Comparison of ENCODE assay signal across 8 cellular contexts in the genomic region with DNA sequence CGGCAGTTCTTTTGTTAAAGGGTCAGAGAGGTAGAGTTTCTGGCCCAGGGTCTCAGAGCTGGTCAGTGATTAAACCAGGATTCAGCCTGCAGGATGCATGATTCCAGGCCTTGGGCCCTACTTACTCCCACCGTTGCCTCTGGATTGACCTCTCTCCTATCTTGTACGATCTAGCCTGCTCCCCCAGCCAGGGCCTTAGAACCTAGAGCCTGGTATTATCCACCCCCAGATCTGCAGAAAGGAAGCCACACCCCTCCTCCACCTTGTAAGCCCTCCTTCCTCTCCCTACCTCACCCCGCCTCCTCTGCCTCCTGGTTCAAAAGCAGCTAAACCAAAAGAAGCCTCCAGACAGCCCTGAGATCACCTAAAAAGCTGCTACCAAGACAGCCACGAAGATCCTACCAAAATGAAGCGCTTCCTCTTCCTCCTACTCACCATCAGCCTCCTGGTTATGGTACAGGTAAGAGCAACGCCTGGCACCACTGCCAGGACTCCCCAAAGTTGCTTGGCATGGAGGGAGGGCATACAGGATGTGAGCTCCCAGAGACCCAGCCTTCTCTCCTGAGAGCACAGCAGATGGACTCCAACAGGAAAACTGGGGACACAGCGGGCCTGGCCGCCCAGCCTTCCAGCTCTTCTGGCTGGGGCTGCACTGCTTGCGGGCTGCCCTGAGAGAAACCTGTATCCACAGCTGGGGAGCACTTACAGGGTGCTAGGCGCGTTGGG. TPM values are rescaled to one million over a fixed set of nuclear protein-coding genes. Genes with fewer than 3 reads are reported as not detected.
A peak's percentile ranks its signal among the peaks of the same experiment; 100 is the strongest.
DNase-seq lines count a peak whose midpoint lies in the region; ATAC-seq and TF ChIP-seq lines count a peak whose summit lies in the region.

A gene with protein sequence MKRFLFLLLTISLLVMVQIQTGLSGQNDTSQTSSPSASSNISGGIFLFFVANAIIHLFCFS (plus strand): TSS at position 347 of the 726 bp plus-strand sequence. CDS start 60 bp downstream, at position 407.

- TF ChIP-seq CTCF in Caco-2 (IDR thresholded peaks at IDR 0.05; ENCODE audit: insufficient read depth in 1 of 2, low read depth in 1 of 2, low read length in 1 of 2, severe bottlenecking in 1 of 2, unreplicated experiment in 1 of 2), result no peak

- H3K27me3 ChIP-seq in CD8-positive, alpha-beta memory T cell (ENCODE audit: insufficient read depth, low read length, poor library complexity, severe bottlenecking), result no peaks in the 10 kb centered on the region
- no peaks in the 10 kb centered on the region for H3K27me3 ChIP-seq in Caco-2 (replicated peaks; ENCODE audit: control insufficient read depth, insufficient read depth, low read length)

- ATAC-seq in HG02763 (IDR thresholded peaks at IDR 0.05; ENCODE audit: unreplicated experiment) (peak; percentile 36), HG02852 (IDR thresholded peaks at IDR 0.05; ENCODE audit: unreplicated experiment) (no peak)

- intact Hi-C loops in Caco-2 (cut with micrococcal nuclease; ENCODE audit: unreplicated experiment), result no loop called here

- H3K27me3 Mint-ChIP-seq in CD8-positive, alpha-beta memory T cell, result peaks cover 0 to 2% of the 10 kb centered on the region in 2 donors
- H3K27me3 Mint-ChIP-seq in Caco-2 (ENCODE audit: insufficient read depth, unreplicated experiment), result no peaks in the 10 kb centered on the region

- no TSS peak for BruUV-seq in Caco-2 (replicated peaks; lab: Mats Ljungman, UMichigan)

- peak within 1 kb of the TSS; percentile 81 to 99 (median 92) for H3K4me3 Mint-ChIP-seq in CD8-positive, alpha-beta memory T cell
- no peak within 1 kb of the TSS for H3K4me3 Mint-ChIP-seq in Caco-2 (ENCODE audit: unreplicated experiment)

- no peaks in the 10 kb centered on the region for H3K9me3 ChIP-seq in CD8-positive, alpha-beta memory T cell (ENCODE audit: low read length)
- no peaks in the 10 kb centered on the region for H3K9me3 ChIP-seq in Caco-2

- H3K36me3 ChIP-seq in CD8-positive, alpha-beta memory T cell (ENCODE audit: insufficient read depth, low read length), result peaks cover 27% of the 10 kb centered on the region
- H3K36me3 ChIP-seq in Caco-2 (ENCODE audit: control insufficient read depth, insufficient read depth, low read length), result no peaks in the 10 kb centered on the region

- no peaks in the 10 kb centered on the region for H3K9me3 Mint-ChIP-seq in CD8-positive, alpha-beta memory T cell
- H3K9me3 Mint-ChIP-seq in Caco-2 (ENCODE audit: unreplicated experiment), result no peaks in the 10 kb centered on the region

- H3K4me3 ChIP-seq in CD8-positive, alpha-beta memory T cell (ENCODE audit: low read length), result peak within 1 kb of the TSS; percentile 93
- H3K4me3 ChIP-seq in Caco-2 (ENCODE audit: low read depth, low read length), result no peak within 1 kb of the TSS

- H3K36me3 Mint-ChIP-seq in CD8-positive, alpha-beta memory T cell, result peaks cover 8 to 44% (median 15%) of the 10 kb centered on the region in 3 donors
- peaks cover 53% of the 10 kb centered on the region for H3K36me3 Mint-ChIP-seq in Caco-2 (ENCODE audit: insufficient read depth, unreplicated experiment)

- peak within 1 kb of the TSS; percentile 71 for H3K27ac ChIP-seq in CD8-positive, alpha-beta memory T cell (ENCODE audit: low read depth, low read length)

- peak; percentile 45 to 87 (median 67) for DNase-seq in CD8-positive, alpha-beta memory T cell
- peak; percentile 47 for DNase-seq in activated CD4-positive, CD25-positive, alpha-beta regulatory T cell treated with anti-CD3 and anti-CD28 coated beads, Interleukin-2, amount 50 U/mL, for 72 hours
- DNase-seq in germinal center (ENCODE audit: low spot score) (peak; percentile 80), globus pallidus (ENCODE audit: low spot score) (no peak), Caco-2 (no peak)
- peak; percentile 22 to 49 for DNase-seq in stimulated activated CD8-positive, alpha-beta memory T cell treated with anti-CD3 and anti-CD28 coated beads, Interleukin-2, amount 100 ng/mL, for 1 hour (ENCODE audit: low read depth in 2 of 2)

- peak within 1 kb of the TSS; percentile 55 to 96 (median 90) for H3K27ac Mint-ChIP-seq in CD8-positive, alpha-beta memory T cell
- H3K27ac Mint-ChIP-seq in Caco-2 (ENCODE audit: unreplicated experiment), result no peak within 1 kb of the TSS

- H3K4me1 ChIP-seq in CD8-positive, alpha-beta memory T cell (ENCODE audit: insufficient read depth, low read length), result peaks cover 70% of the 10 kb centered on the region
- H3K4me1 ChIP-seq in Caco-2, result no peaks in the 10 kb centered on the region

- POLR2A ChIA-PET in CD8-positive, alpha-beta memory T cell (lab: Charles Lee), result interaction anchor here (0.5 to 10.4 kb wide), 8 partner anchors 10 to 266 kb away, joined by 3 to 287 read pairs (median 5); partner anchors contain the start of genes SH3BGRL3 and UBXN11
- POLR2A ChIA-PET in Caco-2 (lab: Charles Lee), result interaction anchor here (0.8 to 1.1 kb wide), 2 partner anchors 10 to 33 kb away, joined by 5 read pairs; no protein-coding TSS in a partner anchor

- H3K4me1 Mint-ChIP-seq in CD8-positive, alpha-beta memory T cell, result peaks cover 72 to 84% (median 75%) of the 10 kb centered on the region in 3 donors
- H3K4me1 Mint-ChIP-seq in Caco-2 (ENCODE audit: low read depth, unreplicated experiment), result no peaks in the 10 kb centered on the region

- CTCF ChIA-PET in CD8-positive, alpha-beta memory T cell (lab: Charles Lee), result interaction anchor here (1.0 to 32.6 kb wide), 14 partner anchors 9 to 173 kb away, joined by 3 to 840 read pairs (median 4); partner anchors contain the start of genes C1orf232, CEP85, LIN28A and SH3BGRL3
- CTCF ChIA-PET in Caco-2 (lab: Charles Lee), result interaction anchor here (0.6 kb wide), 1 partner anchor 53 kb away, joined by 4 read pairs; no protein-coding TSS in a partner anchor

RNA-seq across cellular contexts. Expression of the gene that starts here (rescaled TPM):
- 100 to 1,000 TPM; 355 to 388 TPM for total RNA-seq in CD8-positive, alpha-beta memory T cell
- 7,622 TPM for polyA plus RNA-seq in CD8-positive, alpha-beta memory T cell
- total RNA-seq in Caco-2 (2022), result not detected in 2 replicates

Comparison
In these comparisons a context has a peak if more than half of its experiments do, and no peak if none do; other contexts are left out.
1. RNA of the gene that starts here (total RNA-seq): 355 to 388 TPM in CD8-positive, alpha-beta memory T cell; not detected in Caco-2; every median in the first group is over 100 times any median in the second.
2. DNase-seq: peak in CD8-positive, alpha-beta memory T cell (5 of 5), activated CD4-positive, CD25-positive, alpha-beta regulatory T cell treated with anti-CD3 and anti-CD28 coated beads, Interleukin-2, amount 50 U/mL, for 72 hours (single experiment), germinal center (single experiment) and stimulated activated CD8-positive, alpha-beta memory T cell treated with anti-CD3 and anti-CD28 coated beads, Interleukin-2, amount 100 ng/mL, for 1 hour (2 of 2); none in globus pallidus (single experiment) and Caco-2 (0 of 2).